Comparison of ENCODE assay signal across 15 cellular contexts in genomic region chr9:12554636-12555035, GRCh38.
A peak's percentile ranks its signal among the peaks of the same experiment; 100 is the strongest.
DNase-seq lines count a peak whose midpoint lies in the region; ATAC-seq and TF ChIP-seq lines count a peak whose summit lies in the region.
"Had no signal": no experiment of that assay in that cellular context is flagged by ENCODE, and none has a peak within 500 bp of the region (broad histone marks: within the 10 kb centered on the region; RNA-seq: fewer than 3 reads in every experiment).

No MANE protein-coding gene starts in this region.

- intact Hi-C loops in adrenal gland (cut with DNase I): no loop called here

- H3K4me1 ChIP-seq in adrenal gland (replicated peaks in 1 of 2): no peaks in the 10 kb centered on the region
- H3K4me1 ChIP-seq: Peyer's patch had no signal

- peak; percentile 9 for TF ChIP-seq CTCF in AG04449 (IDR thresholded peaks at IDR 0.05; ENCODE audit: insufficient read depth, low read length, missing control alignments)
- peak; percentile 17 for TF ChIP-seq CTCF in HFF-Myc (IDR thresholded peaks at IDR 0.05; ENCODE audit: low read depth, low read length, missing control alignments)
- no peak for TF ChIP-seq CTCF in RWPE1 (conservative IDR thresholded peaks at IDR 0.05; ENCODE audit: low read depth)
- TF ChIP-seq CTCF in fibroblast of the aortic adventitia (IDR thresholded peaks at IDR 0.05; ENCODE audit: insufficient read depth, low read length): no peak
- TF ChIP-seq CTCF in adrenal gland (IDR thresholded peaks at IDR 0.05): no peak

- H3K9me3 ChIP-seq in adrenal gland (replicated peaks in 1 of 3): no peaks in the 10 kb centered on the region
- H3K9me3 ChIP-seq: Peyer's patch had no signal

- ATAC-seq in GM19351 (IDR thresholded peaks at IDR 0.05; ENCODE audit: unreplicated experiment) (no peak), HG03432 (IDR thresholded peaks at IDR 0.05; ENCODE audit: unreplicated experiment) (no peak)
- ATAC-seq: naive thymus-derived CD4-positive, alpha-beta T cell had no signal

- TF ChIP-seq POLR2A in adrenal gland (IDR thresholded peaks at IDR 0.05): no peak

- POLR2A ChIA-PET in AG04449 (lab: Yijun Ruan, JAX) (no interaction called here), RWPE1 (lab: Yijun Ruan, JAX; ENCODE audit: low non-redundant PET) (no interaction called here)

- DNase-seq in AG04449 (ENCODE audit: low read depth, low spot score) (no peak), HFF-Myc (ENCODE audit: extremely low read depth, low read depth) (no peak), RWPE1 (ENCODE audit: low spot score) (peak; percentile 3), fibroblast of the aortic adventitia (ENCODE audit: low read depth) (peak; percentile 9), adrenal gland (no peak), COLO829 (ENCODE audit: low spot score) (no peak)
- DNase-seq: activated CD4-positive, alpha-beta T cell treated with anti-CD3 and anti-CD28 coated beads, Interleukin-2, amount 50 U/mL, for 1 hour; amygdala; CD4-positive, CD25-positive, alpha-beta regulatory T cell; head of caudate nucleus; naive thymus-derived CD4-positive, alpha-beta T cell; Peyer's patch had no signal

- CTCF ChIA-PET in AG04449 (lab: Yijun Ruan, JAX): interaction anchor here (1.5 kb wide), 1 partner anchor 85 kb away, joined by 4 read pairs; no protein-coding TSS in a partner anchor
- CTCF ChIA-PET in RWPE1 (lab: Yijun Ruan, JAX): interaction anchor here (0.7 to 3.3 kb wide), 3 partner anchors 14 to 167 kb away, joined by 3 to 17 read pairs (median 3); no protein-coding TSS in a partner anchor

- no peak overlapping the region for H3K27ac ChIP-seq in RWPE1
- no peak overlapping the region for H3K27ac ChIP-seq in adrenal gland
- H3K27ac ChIP-seq: KMS-11, Peyer's patch had no signal

- no peaks in the 10 kb centered on the region for H3K27me3 ChIP-seq in adrenal gland
- H3K27me3 ChIP-seq: Peyer's patch had no signal

- H3K36me3 ChIP-seq in adrenal gland (replicated peaks in 1 of 2): no peaks in the 10 kb centered on the region
- H3K36me3 ChIP-seq: Peyer's patch had no signal

- WGBS in adrenal gland, 4 donors: 69 to 75% (median 70%) methylated on average over 5 of the region's 5 CpGs

- H3K4me3 ChIP-seq in AG04449 (ENCODE audit: low read depth, low read length) (no peak overlapping the region), HFF-Myc (replicated peaks; ENCODE audit: low read depth, low read length) (no peak overlapping the region), fibroblast of the aortic adventitia (ENCODE audit: low read depth, low read length) (no peak overlapping the region), adrenal gland (no peak overlapping the region)
- H3K4me3 ChIP-seq: Peyer's patch had no signal

Comparison
In these comparisons a context has a peak if more than half of its experiments do, and no peak if none do; other contexts are left out.
1. DNase-seq: peak in RWPE1 (single experiment) and fibroblast of the aortic adventitia (single experiment); none in AG04449 (single experiment), HFF-Myc (single experiment), adrenal gland (0 of 7) and COLO829 (single experiment).
2. CTCF ChIP-seq: peak in AG04449 (single experiment) and HFF-Myc (single experiment); none in RWPE1 (single experiment), fibroblast of the aortic adventitia (single experiment) and adrenal gland (0 of 6).